10 cellular contexts compared by ENCODE assay signal in genomic region chr7:20240080-20240926, GRCh38. TPM values are rescaled to one million over a fixed set of nuclear protein-coding genes. Genes with fewer than 3 reads are reported as not detected.
DNase-seq lines count a peak whose midpoint lies in the region; ATAC-seq and TF ChIP-seq lines count a peak whose summit lies in the region.
"Had no signal": no experiment of that assay in that cellular context is flagged by ENCODE, and none has a peak within 500 bp of the region (broad histone marks: within the 10 kb centered on the region; RNA-seq: fewer than 3 reads in every experiment).

No MANE protein-coding gene starts in this region.

- no peak overlapping the region for H3K4me2 ChIP-seq in PC-9

- H3K9me3 ChIP-seq in PC-9 (ENCODE audit: insufficient read depth, low read depth) = no peaks in the 10 kb centered on the region

- H3K27me3 ChIP-seq in ACC112 (ENCODE audit: insufficient read depth, low read length) = no peaks in the 10 kb centered on the region
- no peaks in the 10 kb centered on the region for H3K27me3 ChIP-seq in PC-9 (ENCODE audit: insufficient read depth, low read depth)

- ATAC-seq in GM19035 (IDR thresholded peaks at IDR 0.05; ENCODE audit: unreplicated experiment) = peak; percentile 43
- ATAC-seq in HG02870 (IDR thresholded peaks at IDR 0.05; ENCODE audit: unreplicated experiment) = peak; percentile 54
- ATAC-seq in effector memory CD8-positive, alpha-beta T cell (replicated peaks) = no peak
- ATAC-seq: HCT116 had no signal

- H3K9me2 ChIP-seq in PC-9 (ENCODE audit: insufficient read depth) = no peaks in the 10 kb centered on the region

- intact Hi-C loops in PC-9 (cut with micrococcal nuclease; ENCODE audit: unreplicated experiment) = loop anchor here (2.0 to 5.0 kb wide), 3 partner anchors 42 to 112 kb away; no protein-coding TSS in a partner anchor

- no peaks in the 10 kb centered on the region for H3K79me2 ChIP-seq in ACC112 (ENCODE audit: control insufficient read depth, insufficient read depth, low read length, unreplicated experiment)
- no peaks in the 10 kb centered on the region for H3K79me2 ChIP-seq in PC-9 (ENCODE audit: low read depth)

- no peak for TF ChIP-seq CTCF in PC-9 (conservative IDR thresholded peaks at IDR 0.05)

- no TSS peak for BruUV-seq in PC-9 (replicated peaks; lab: Mats Ljungman, UMichigan)

- H3K9me3 Mint-ChIP-seq in effector memory CD8-positive, alpha-beta T cell = peaks cover 2 to 7% of the 10 kb centered on the region in 2 donors

- H3K4me3 ChIP-seq in ACC112 (ENCODE audit: low read depth, low read length) (0 out of 2 replicates have a peak overlapping the region, but pooled peaks have one; percentile 32), PC-9 (no peak overlapping the region)

- H3F3A ChIP-seq in PC-9 (ENCODE audit: insufficient read depth, low read depth) = 0 out of 2 replicates have a peak, but pooled peaks cover 6% of the 10 kb centered on the region

- no peak overlapping the region for H3K4me3 Mint-ChIP-seq in effector memory CD8-positive, alpha-beta T cell

- no peaks in the 10 kb centered on the region for H4K20me1 ChIP-seq in PC-9 (ENCODE audit: insufficient read depth)

- H2AFZ ChIP-seq in ACC112 (ENCODE audit: low read length, unreplicated experiment) (peak overlapping the region; percentile 82), PC-9 (peak overlapping the region; percentile 15; the same call in 1 of the 2 replicates)

- no peak overlapping the region for H3K27ac Mint-ChIP-seq in effector memory CD8-positive, alpha-beta T cell

- H3K36me3 Mint-ChIP-seq in effector memory CD8-positive, alpha-beta T cell (ENCODE audit: insufficient read depth) = no peaks in the 10 kb centered on the region

- POLR2A ChIA-PET in PC-9 (lab: Charles Lee; ENCODE audit: unreplicated experiment) = no interaction called here

- no peaks in the 10 kb centered on the region for H3K27me3 Mint-ChIP-seq in effector memory CD8-positive, alpha-beta T cell

- no peak for DNase-seq in PC-9
- no peak for DNase-seq in DMS53 treated with DMSO at 0.1 percent for 48 hours (lab: John Stamatoyannopoulos, UW; ENCODE audit: unreplicated experiment)
- no peak for DNase-seq in effector memory CD8-positive, alpha-beta T cell
- DNase-seq in NCI-H1417 treated with DMSO at 0.1 percent for 48 hours (lab: John Stamatoyannopoulos, UW) = no peak
- no peak for DNase-seq in DMS 273 treated with DMSO at 0.1 percent for 48 hours (lab: John Stamatoyannopoulos, UW)
- DNase-seq: head of caudate nucleus had no signal

- H3K4me1 Mint-ChIP-seq in effector memory CD8-positive, alpha-beta T cell (ENCODE audit: low read depth in 2 of 2) = peaks cover 0 to 2% of the 10 kb centered on the region in 2 donors

- H3K27ac ChIP-seq in ACC112 (ENCODE audit: low read depth, low read length) (peak overlapping the region; percentile 78), PC-9 (no peak overlapping the region)

- no peaks in the 10 kb centered on the region for H3K36me3 ChIP-seq in ACC112 (ENCODE audit: insufficient read depth, low read length)
- H3K36me3 ChIP-seq in PC-9 (ENCODE audit: low read depth) = no peaks in the 10 kb centered on the region

- CTCF ChIA-PET in PC-9 (lab: Charles Lee) = interaction anchor here (0.9 kb wide), 1 partner anchor 23 kb away, joined by 4 read pairs; the partner anchor contains the start of gene MACC1

- H3K4me1 ChIP-seq in ACC112 (ENCODE audit: control insufficient read depth, insufficient read depth, low read length, unreplicated experiment) (peaks cover 22% of the 10 kb centered on the region), PC-9 (replicated peaks; ENCODE audit: insufficient read depth) (peaks cover 19% of the 10 kb centered on the region)

RNA-seq across cellular contexts. Expression of gene MACC1, which starts 23.1 kb away (rescaled TPM):
- total RNA-seq in PC-9 (2021) = 48.4 and 50.8 TPM in 2 replicates
